In genomic region chr6:111625511-111626331, GRCh38 we compare ENCODE assay signal across 8 cellular contexts.
A peak's percentile ranks its signal among the peaks of the same experiment; 100 is the strongest.
DNase-seq lines count a peak whose midpoint lies in the region; ATAC-seq lines count a peak whose summit lies in the region.

No MANE protein-coding gene starts in this region.

- no peak for ATAC-seq in GM19455 (IDR thresholded peaks at IDR 0.05; ENCODE audit: unreplicated experiment)
- no peak for ATAC-seq in GM21423 (IDR thresholded peaks at IDR 0.05; ENCODE audit: unreplicated experiment)

- DNase-seq in DMS 273 treated with DMSO at 0.1 percent for 48 hours (lab: John Stamatoyannopoulos, UW) (peak; percentile 82), NCI-H524 (lab: John Stamatoyannopoulos, UW) (peak; percentile 76 to 83), fibroblast of gingiva (ENCODE audit: low read depth) (peak; percentile 69), pons (ENCODE audit: low spot score) (peak; percentile 79), NCI-H226 (no peak)
- DNase-seq in activated CD4-positive, alpha-beta T cell treated with anti-CD3 and anti-CD28 coated beads, Interleukin-2, amount 50 U/mL, for 48 hours = no peak

Comparison
In these comparisons a context has a peak if more than half of its experiments do, and no peak if none do; other contexts are left out.
1. DNase-seq: peak in DMS 273 treated with DMSO at 0.1 percent for 48 hours (single experiment), NCI-H524 (2 of 2), fibroblast of gingiva (single experiment) and pons (single experiment); none in NCI-H226 (single experiment) and activated CD4-positive, alpha-beta T cell treated with anti-CD3 and anti-CD28 coated beads, Interleukin-2, amount 50 U/mL, for 48 hours (0 of 2).